In the genomic region with DNA sequence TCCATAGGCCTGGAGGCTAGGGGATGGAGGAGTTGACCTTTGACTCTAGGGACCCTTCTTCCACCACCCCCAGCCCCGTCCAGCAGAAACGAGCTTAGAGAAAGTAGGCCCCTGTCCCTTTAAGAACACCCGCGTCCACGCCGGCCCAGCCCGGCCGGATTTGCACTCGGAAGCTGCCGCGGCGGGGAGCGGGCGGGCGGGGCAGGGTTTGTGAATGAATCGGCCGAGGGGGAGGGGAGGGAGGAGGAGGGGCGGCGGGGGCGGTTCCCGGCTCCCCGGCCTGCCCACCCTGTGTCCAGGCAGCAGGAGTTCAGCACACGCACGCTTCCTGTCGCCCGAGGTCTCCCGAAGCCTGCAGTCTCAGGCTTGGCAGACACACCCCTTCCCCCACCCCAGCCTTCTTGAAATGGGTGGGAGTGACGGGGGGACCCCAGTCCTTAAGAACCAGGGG, we compare ENCODE assay signal across 2 cellular contexts.
TF ChIP-seq lines count a peak whose summit lies in the region.

No MANE protein-coding gene starts in this region.

TF ChIP-seq in HEK293, 187 proteins besides CTCF, POLR2A, EP300 and RAD21 (continued from another document and continues in another):
- TF ChIP-seq, protein P1, sequence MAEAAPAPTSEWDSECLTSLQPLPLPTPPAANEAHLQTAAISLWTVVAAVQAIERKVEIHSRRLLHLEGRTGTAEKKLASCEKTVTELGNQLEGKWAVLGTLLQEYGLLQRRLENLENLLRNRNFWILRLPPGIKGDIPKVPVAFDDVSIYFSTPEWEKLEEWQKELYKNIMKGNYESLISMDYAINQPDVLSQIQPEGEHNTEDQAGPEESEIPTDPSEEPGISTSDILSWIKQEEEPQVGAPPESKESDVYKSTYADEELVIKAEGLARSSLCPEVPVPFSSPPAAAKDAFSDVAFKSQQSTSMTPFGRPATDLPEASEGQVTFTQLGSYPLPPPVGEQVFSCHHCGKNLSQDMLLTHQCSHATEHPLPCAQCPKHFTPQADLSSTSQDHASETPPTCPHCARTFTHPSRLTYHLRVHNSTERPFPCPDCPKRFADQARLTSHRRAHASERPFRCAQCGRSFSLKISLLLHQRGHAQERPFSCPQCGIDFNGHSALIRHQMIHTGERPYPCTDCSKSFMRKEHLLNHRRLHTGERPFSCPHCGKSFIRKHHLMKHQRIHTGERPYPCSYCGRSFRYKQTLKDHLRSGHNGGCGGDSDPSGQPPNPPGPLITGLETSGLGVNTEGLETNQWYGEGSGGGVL (tag by site-specific recombination; IDR thresholded peaks at IDR 0.05): no peak
- TF ChIP-seq ZEB2 (tag by site-specific recombination; IDR thresholded peaks at IDR 0.05) (no peak), ZBTB8A (tag by site-specific recombination; IDR thresholded peaks at IDR 0.05) (no peak), ZNF449 (tag by site-specific recombination; IDR thresholded peaks at IDR 0.05) (peak; percentile 55; the same call in 1 of the 2 replicates), KLF9 (tag by site-specific recombination; IDR thresholded peaks at IDR 0.05; ENCODE audit: low read depth) (peak; percentile 43), KLF8 (tag by site-specific recombination; IDR thresholded peaks at IDR 0.05) (no peak), ZBTB49 (tag by site-specific recombination; IDR thresholded peaks at IDR 0.05; ENCODE audit: low read depth) (no peak), ZNF266 (tag by site-specific recombination; IDR thresholded peaks at IDR 0.05; ENCODE audit: low read depth) (no peak), ZNF623 (tag by site-specific recombination; IDR thresholded peaks at IDR 0.05) (no peak), BCL11A (tag by site-specific recombination; IDR thresholded peaks at IDR 0.05; ENCODE audit: low read depth) (no peak)
- TF ChIP-seq, protein P2, sequence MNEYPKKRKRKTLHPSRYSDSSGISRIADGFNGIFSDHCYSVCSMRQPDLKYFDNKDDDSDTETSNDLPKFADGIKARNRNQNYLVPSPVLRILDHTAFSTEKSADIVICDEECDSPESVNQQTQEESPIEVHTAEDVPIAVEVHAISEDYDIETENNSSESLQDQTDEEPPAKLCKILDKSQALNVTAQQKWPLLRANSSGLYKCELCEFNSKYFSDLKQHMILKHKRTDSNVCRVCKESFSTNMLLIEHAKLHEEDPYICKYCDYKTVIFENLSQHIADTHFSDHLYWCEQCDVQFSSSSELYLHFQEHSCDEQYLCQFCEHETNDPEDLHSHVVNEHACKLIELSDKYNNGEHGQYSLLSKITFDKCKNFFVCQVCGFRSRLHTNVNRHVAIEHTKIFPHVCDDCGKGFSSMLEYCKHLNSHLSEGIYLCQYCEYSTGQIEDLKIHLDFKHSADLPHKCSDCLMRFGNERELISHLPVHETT (tag by site-specific recombination; IDR thresholded peaks at IDR 0.05): no peak
- TF ChIP-seq, protein P3, sequence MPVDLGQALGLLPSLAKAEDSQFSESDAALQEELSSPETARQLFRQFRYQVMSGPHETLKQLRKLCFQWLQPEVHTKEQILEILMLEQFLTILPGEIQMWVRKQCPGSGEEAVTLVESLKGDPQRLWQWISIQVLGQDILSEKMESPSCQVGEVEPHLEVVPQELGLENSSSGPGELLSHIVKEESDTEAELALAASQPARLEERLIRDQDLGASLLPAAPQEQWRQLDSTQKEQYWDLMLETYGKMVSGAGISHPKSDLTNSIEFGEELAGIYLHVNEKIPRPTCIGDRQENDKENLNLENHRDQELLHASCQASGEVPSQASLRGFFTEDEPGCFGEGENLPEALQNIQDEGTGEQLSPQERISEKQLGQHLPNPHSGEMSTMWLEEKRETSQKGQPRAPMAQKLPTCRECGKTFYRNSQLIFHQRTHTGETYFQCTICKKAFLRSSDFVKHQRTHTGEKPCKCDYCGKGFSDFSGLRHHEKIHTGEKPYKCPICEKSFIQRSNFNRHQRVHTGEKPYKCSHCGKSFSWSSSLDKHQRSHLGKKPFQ (tag by site-specific recombination; IDR thresholded peaks at IDR 0.05): no peak
- TF ChIP-seq, protein P4, sequence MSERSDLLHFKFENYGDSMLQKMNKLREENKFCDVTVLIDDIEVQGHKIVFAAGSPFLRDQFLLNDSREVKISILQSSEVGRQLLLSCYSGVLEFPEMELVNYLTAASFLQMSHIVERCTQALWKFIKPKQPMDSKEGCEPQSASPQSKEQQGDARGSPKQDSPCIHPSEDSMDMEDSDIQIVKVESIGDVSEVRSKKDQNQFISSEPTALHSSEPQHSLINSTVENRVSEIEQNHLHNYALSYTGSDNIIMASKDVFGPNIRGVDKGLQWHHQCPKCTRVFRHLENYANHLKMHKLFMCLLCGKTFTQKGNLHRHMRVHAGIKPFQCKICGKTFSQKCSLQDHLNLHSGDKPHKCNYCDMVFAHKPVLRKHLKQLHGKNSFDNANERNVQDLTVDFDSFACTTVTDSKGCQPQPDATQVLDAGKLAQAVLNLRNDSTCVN (tag by site-specific recombination; optimal IDR thresholded peaks at IDR 0.05): peak; percentile 13

TF ChIP-seq in WTC11, 78 proteins besides CTCF, POLR2A, EP300 and RAD21 (continued from another document):
- TF ChIP-seq, protein P5, sequence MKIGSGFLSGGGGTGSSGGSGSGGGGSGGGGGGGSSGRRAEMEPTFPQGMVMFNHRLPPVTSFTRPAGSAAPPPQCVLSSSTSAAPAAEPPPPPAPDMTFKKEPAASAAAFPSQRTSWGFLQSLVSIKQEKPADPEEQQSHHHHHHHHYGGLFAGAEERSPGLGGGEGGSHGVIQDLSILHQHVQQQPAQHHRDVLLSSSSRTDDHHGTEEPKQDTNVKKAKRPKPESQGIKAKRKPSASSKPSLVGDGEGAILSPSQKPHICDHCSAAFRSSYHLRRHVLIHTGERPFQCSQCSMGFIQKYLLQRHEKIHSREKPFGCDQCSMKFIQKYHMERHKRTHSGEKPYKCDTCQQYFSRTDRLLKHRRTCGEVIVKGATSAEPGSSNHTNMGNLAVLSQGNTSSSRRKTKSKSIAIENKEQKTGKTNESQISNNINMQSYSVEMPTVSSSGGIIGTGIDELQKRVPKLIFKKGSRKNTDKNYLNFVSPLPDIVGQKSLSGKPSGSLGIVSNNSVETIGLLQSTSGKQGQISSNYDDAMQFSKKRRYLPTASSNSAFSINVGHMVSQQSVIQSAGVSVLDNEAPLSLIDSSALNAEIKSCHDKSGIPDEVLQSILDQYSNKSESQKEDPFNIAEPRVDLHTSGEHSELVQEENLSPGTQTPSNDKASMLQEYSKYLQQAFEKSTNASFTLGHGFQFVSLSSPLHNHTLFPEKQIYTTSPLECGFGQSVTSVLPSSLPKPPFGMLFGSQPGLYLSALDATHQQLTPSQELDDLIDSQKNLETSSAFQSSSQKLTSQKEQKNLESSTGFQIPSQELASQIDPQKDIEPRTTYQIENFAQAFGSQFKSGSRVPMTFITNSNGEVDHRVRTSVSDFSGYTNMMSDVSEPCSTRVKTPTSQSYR (CRISPR knock-in tag; IDR thresholded peaks at IDR 0.05): 0 out of 2 replicates have a peak, but pooled peaks have one; percentile 10
- no peak for TF ChIP-seq GTF2I (CRISPR knock-in tag; conservative IDR thresholded peaks at IDR 0.05)
